Comparison of ENCODE assay signal across 1 cellular context in genomic region chr11:2036863-2037486, GRCh38.
TF ChIP-seq lines count a peak whose summit lies in the region.

No MANE protein-coding gene starts in this region.

TF ChIP-seq in HepG2, 621 proteins besides CTCF, POLR2A, EP300 and RAD21:
- TF ChIP-seq NFRKB (IDR thresholded peaks at IDR 0.05) (no peak), ZNF292 (CRISPR knock-in tag; IDR thresholded peaks at IDR 0.05; ENCODE audit: borderline replicate concordance, low read depth) (no peak), ZNF678 (CRISPR knock-in tag; IDR thresholded peaks at IDR 0.05) (no peak), CBX2 (IDR thresholded peaks at IDR 0.05; ENCODE audit: low read depth, low read length) (no peak), CBX2 (CRISPR knock-in tag; IDR thresholded peaks at IDR 0.05; ENCODE audit: low read depth) (no peak), KDM5B (CRISPR knock-in tag; IDR thresholded peaks at IDR 0.05; ENCODE audit: borderline replicate concordance) (no peak), NFAT5 (CRISPR knock-in tag; IDR thresholded peaks at IDR 0.05) (no peak), ZNF18 (CRISPR knock-in tag; IDR thresholded peaks at IDR 0.05; ENCODE audit: insufficient replicate concordance) (no peak), ZSCAN22 (CRISPR knock-in tag; IDR thresholded peaks at IDR 0.05) (no peak), ZFP1 (CRISPR knock-in tag; IDR thresholded peaks at IDR 0.05) (no peak), MAFF (IDR thresholded peaks at IDR 0.05; ENCODE audit: low read depth, low read length) (no peak), RXRB (CRISPR knock-in tag; IDR thresholded peaks at IDR 0.05; ENCODE audit: borderline replicate concordance) (no peak), ZNF329 (CRISPR knock-in tag; IDR thresholded peaks at IDR 0.05; ENCODE audit: low read depth) (no peak), ZBED4 (CRISPR knock-in tag; IDR thresholded peaks at IDR 0.05; ENCODE audit: borderline replicate concordance) (no peak), MAFG (CRISPR knock-in tag; IDR thresholded peaks at IDR 0.05) (no peak)
TF ChIP-seq in HepG2: peak in this region for 0.
